In the genomic region with DNA sequence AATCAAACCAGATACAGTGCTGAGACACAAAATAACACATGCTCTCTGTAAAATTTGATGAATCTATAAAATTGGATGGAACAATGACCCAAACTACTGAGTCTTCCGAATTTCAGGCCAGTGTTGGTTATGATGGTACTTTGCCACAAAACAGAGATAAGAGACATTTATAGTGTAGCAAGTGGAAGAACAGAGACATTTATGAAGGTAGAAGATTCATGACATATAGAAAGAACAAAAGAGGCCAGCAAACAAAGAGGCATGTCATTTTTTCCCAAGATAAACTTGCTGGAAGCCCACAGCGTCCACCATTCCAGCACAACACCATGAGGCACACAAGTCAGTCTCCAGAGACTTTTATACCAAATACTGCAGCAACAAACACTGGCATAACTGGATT, we compare ENCODE assay signal across 28 cellular contexts. TPM values are rescaled to one million over a fixed set of nuclear protein-coding genes. Genes with fewer than 3 reads are reported as not detected.
"Had no signal": no experiment of that assay in that cellular context is flagged by ENCODE, and none has a peak within 500 bp of the region (broad histone marks: within the 10 kb centered on the region; RNA-seq: fewer than 3 reads in every experiment).

No MANE protein-coding gene starts in this region.

- H3K27ac ChIP-seq: suprapubic skin, testis, thoracic aorta, thyroid gland, tibial artery, tibial nerve, transverse colon, upper lobe of left lung, upper lobe of right lung, uterus, vagina had no signal

- H3K4me1 ChIP-seq: testis, thyroid gland, tibial artery, tibial nerve, transverse colon, upper lobe of right lung, uterus had no signal

- H3K9me3 ChIP-seq: stomach, suprapubic skin, testis, thoracic aorta, thyroid gland, tibial artery, tibial nerve, transverse colon, upper lobe of left lung, upper lobe of right lung, uterus, vagina had no signal

- H3K36me3 ChIP-seq: stomach, suprapubic skin, thoracic aorta, thyroid gland, tibial artery, tibial nerve, transverse colon, upper lobe of left lung, upper lobe of right lung, uterus, vagina had no signal

- DNase-seq: stimulated activated CD4-positive, alpha-beta T cell treated with anti-CD3 and anti-CD28 coated beads, Interleukin-2, amount 100 ng/mL, for 48 hours; stimulated activated CD4-positive, alpha-beta T cell treated with anti-CD3 and anti-CD28 coated beads, Interleukin-4, amount 100 ng/mL, for 1 hour; stimulated activated CD4-positive, alpha-beta T cell treated with anti-CD3 and anti-CD28 coated beads, Interleukin-4, amount 100 ng/mL, for 24 hours; stimulated activated CD4-positive, alpha-beta T cell treated with anti-CD3 and anti-CD28 coated beads, Interleukin-4, amount 100 ng/mL, for 4 hours; stimulated activated CD8-positive, alpha-beta memory T cell treated with anti-CD3 and anti-CD28 coated beads, Interleukin-4, amount 100 ng/mL, for 48 hours; stimulated activated naive B cell treated with anti-CD40 and anti-IgM and Interleukin-4, amounts not matched to agents 10 μg/mL and 1 μg/mL and 100 μg/mL, for 72 hours; stimulated activated naive CD4-positive, alpha-beta T cell; stimulated activated naive CD4-positive, alpha-beta T cell treated with Interleukin-2 at 50 U/mL for 16 hours; stimulated activated naive CD8-positive, alpha-beta T cell treated with anti-CD3 and anti-CD28 coated beads, Interleukin-15, amount 100 ng/mL, for 72 hours; stimulated activated naive CD8-positive, alpha-beta T cell treated with anti-CD3 and anti-CD28 coated beads, Interleukin-15, Interleukin-2, amounts not matched to agents 100 U/mL and 50 U/mL, for 24 hours; stomach; substantia nigra; testis; thyroid gland; tibial artery; transverse colon; trophoblast cell; upper lobe of left lung; upper lobe of right lung; uterus had no signal

- H3K27me3 ChIP-seq: stomach, suprapubic skin, testis, thyroid gland, tibial artery, tibial nerve, transverse colon, upper lobe of left lung, upper lobe of right lung, uterus, vagina had no signal

- H3K4me3 ChIP-seq: stomach, suprapubic skin, testis, thoracic aorta, thyroid gland, tibial artery, tibial nerve, transverse colon, upper lobe of left lung, upper lobe of right lung, uterus, vagina had no signal

RNA-seq across cellular contexts. Expression of a gene that starts 17.3 kb away (rescaled TPM):
- total RNA-seq: stomach, suprapubic skin, temporal lobe, thoracic aorta, tibial nerve, transverse colon, upper lobe of left lung, upper lobe of right lung, ureter, urinary bladder, uterus, vagina had no signal
- polyA plus RNA-seq: stomach, thymus, urinary bladder had no signal
